In the genomic region with DNA sequence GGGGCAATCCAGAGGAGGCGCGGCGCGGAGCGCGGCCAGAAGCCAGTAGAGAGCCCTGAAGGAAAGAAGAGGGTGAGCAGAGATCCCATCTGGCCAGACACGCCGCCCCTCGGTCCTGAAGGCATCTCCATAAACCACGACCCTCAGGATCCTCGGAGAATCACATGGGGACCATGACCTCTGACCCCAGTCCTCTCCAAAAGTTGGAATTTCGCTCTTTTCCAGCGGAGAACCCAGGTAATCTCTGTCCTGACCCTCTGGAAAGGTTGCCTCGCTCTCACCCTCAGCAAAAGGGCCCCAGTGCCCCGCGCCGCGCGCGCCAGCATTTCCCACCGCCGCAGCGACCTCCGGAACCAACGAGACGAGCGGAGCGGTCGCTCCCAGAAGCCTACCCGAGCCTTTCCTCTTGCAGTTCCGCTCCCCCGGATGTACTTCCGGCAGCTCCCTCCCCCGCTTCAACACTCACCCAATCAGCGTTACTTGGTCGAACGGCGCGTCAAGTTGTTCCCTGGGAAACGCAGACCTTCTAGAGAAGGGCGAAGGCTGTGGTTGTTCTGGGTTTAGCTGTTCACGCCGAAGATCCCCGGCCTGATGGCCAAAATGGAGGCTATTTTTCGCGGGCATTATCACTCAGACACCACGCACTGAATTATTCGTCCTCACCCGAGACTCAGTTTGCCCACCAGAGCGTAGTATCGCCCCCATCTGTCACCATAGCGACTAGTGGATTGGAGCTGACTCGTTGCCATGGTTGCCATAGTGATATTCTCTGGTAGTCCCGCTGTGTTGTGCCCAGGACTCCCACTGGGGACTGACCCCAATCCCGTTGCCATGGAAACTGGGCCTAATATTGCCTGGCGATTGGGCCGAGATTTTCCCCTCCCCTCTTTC, we compare ENCODE assay signal across 8 cellular contexts. TPM values are rescaled to one million over a fixed set of nuclear protein-coding genes. Genes with fewer than 3 reads are reported as not detected.
DNase-seq lines count a peak whose midpoint lies in the region; ATAC-seq, FAIRE-seq and TF ChIP-seq lines count a peak whose summit lies in the region.

A gene with protein sequence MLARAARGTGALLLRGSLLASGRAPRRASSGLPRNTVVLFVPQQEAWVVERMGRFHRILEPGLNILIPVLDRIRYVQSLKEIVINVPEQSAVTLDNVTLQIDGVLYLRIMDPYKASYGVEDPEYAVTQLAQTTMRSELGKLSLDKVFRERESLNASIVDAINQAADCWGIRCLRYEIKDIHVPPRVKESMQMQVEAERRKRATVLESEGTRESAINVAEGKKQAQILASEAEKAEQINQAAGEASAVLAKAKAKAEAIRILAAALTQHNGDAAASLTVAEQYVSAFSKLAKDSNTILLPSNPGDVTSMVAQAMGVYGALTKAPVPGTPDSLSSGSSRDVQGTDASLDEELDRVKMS (minus strand): TSS at position 363 of the 891 bp plus-strand sequence. CDS start 37 bp downstream, at position 326.

- POLR2A ChIA-PET in OCI-LY7 (lab: Charles Lee), result interaction anchor here (0.7 to 3.1 kb wide), 5 partner anchors 10 to 26 kb away, joined by 3 to 24 read pairs (median 4); a partner anchor contains a TSS

- H3K9me2 ChIP-seq in OCI-LY7 (ENCODE audit: insufficient read depth, low read length), result no peaks in the 10 kb centered on the region

- peaks cover 26% of the 10 kb centered on the region for H3K36me3 ChIP-seq in OCI-LY7 (ENCODE audit: insufficient read depth, low read length)

- peak within 1 kb of the TSS; percentile 95 for H3K4me3 ChIP-seq in OCI-LY7 (ENCODE audit: low read depth, low read length, poor library complexity, severe bottlenecking)

- TSS peak; percentile 88 for BruUV-seq in OCI-LY7 (replicated peaks; lab: Mats Ljungman, UMichigan)

- TF ChIP-seq CTCF in D721Med (IDR thresholded peaks at IDR 0.05; ENCODE audit: insufficient read depth, missing control alignments), result no peak
- TF ChIP-seq CTCF in OCI-LY7 (conservative IDR thresholded peaks at IDR 0.05; ENCODE audit: low read length), result peak; percentile 31; the same call in 1 of the 2 replicates

- H4K20me1 ChIP-seq in OCI-LY7 (ENCODE audit: insufficient read depth, low read length), result no peaks in the 10 kb centered on the region

- no peaks in the 10 kb centered on the region for H3K9me3 ChIP-seq in OCI-LY7 (ENCODE audit: low read length)

- peaks cover 18% of the 10 kb centered on the region for H3K4me1 ChIP-seq in OCI-LY7 (ENCODE audit: insufficient read depth, low read length, poor library complexity, severe bottlenecking)

- ATAC-seq in GM21526 (IDR thresholded peaks at IDR 0.05; ENCODE audit: low FRiP score, unreplicated experiment), result peak; percentile 88

- DNase-seq in D721Med (ENCODE audit: insufficient read length, low spot score) (peak; percentile 98), HuH-7.5 (ENCODE audit: low spot score) (peak; percentile 97), OCI-LY7 (ENCODE audit: low spot score) (peak; percentile 95), activated T-cell treated with anti-CD3 and anti-CD28 coated beads for 1 hour (ENCODE audit: low read depth) (peak; percentile 82), epidermal melanocyte (ENCODE audit: insufficient read length, low spot score) (peak; percentile 99), middle frontal gyrus (ENCODE audit: extremely low spot score, low spot score) (peak; percentile 94)
- DNase-seq in stimulated activated CD8-positive, alpha-beta memory T cell treated with anti-CD3 and anti-CD28 coated beads, Interleukin-2, amount 100 ng/mL, for 48 hours (ENCODE audit: low read depth in 2 of 2), result peak; percentile 82 to 87

- H3K79me2 ChIP-seq in OCI-LY7 (ENCODE audit: insufficient read depth, low read depth, low read length), result peaks cover 13% of the 10 kb centered on the region; the same call in 1 of the 2 replicates

- H3K4me2 ChIP-seq in OCI-LY7 (ENCODE audit: low read length), result peak within 1 kb of the TSS; percentile 98

- no peak for FAIRE-seq in D721Med (lab: Jason Lieb, UNC)

- H2AFZ ChIP-seq in OCI-LY7 (ENCODE audit: low read length), result peak within 1 kb of the TSS; percentile 83

- H3K27ac ChIP-seq in OCI-LY7 (ENCODE audit: low read depth, low read length, poor library complexity, severe bottlenecking), result peak within 1 kb of the TSS; percentile 55

- CTCF ChIA-PET in OCI-LY7 (lab: Charles Lee; ENCODE audit: unreplicated experiment), result interaction anchor here (0.5 to 1.0 kb wide), 2 partner anchors 11 to 545 kb away, joined by 3 to 4 read pairs; no protein-coding TSS in a partner anchor

- intact Hi-C loops in OCI-LY7 (cut with micrococcal nuclease; ENCODE audit: unreplicated experiment), result loop anchor here (1.0 to 2.0 kb wide), 2 partner anchors 23 to 114 kb away; a partner anchor contains a TSS

RNA-seq across cellular contexts. Expression of the gene that starts here (rescaled TPM):
- total RNA-seq in OCI-LY7 (2014; rRNA removed; shearing (Covaris generic)), result 152 and 158 TPM in 2 replicates
- total RNA-seq in OCI-LY7 (2022), result 139 and 155 TPM in 2 replicates

Comparison
In these comparisons a context has a peak if more than half of its experiments do, and no peak if none do; other contexts are left out.
1. Peak in every context shown above with its lines: DNase-seq, ATAC-seq, H3K4me3 ChIP-seq and H3K27ac ChIP-seq.